ENCODE assay signal across 8 cellular contexts in genomic region chr3:46883252-46884185, GRCh38. TPM values are rescaled to one million over a fixed set of nuclear protein-coding genes. Genes with fewer than 3 reads are reported as not detected.
DNase-seq lines count a peak whose midpoint lies in the region; ATAC-seq and TF ChIP-seq lines count a peak whose summit lies in the region.

No MANE protein-coding gene starts in this region.

- peak overlapping the region; percentile 73 for H3K4me3 Mint-ChIP-seq in memory B cell

- DNase-seq in AG04449 (ENCODE audit: low read depth, low spot score) = no peak
- DNase-seq in HEK293T (ENCODE audit: extremely low spot score) = peak; percentile 63
- DNase-seq in choroid plexus epithelial cell (ENCODE audit: low read depth) = peak; percentile 34
- DNase-seq in memory B cell (ENCODE audit: low spot score in 2 of 2) = no peak
- no peak for DNase-seq in NCI-H2107 treated with DMSO at 0.1 percent for 48 hours (lab: John Stamatoyannopoulos, UW; ENCODE audit: unreplicated experiment)
- DNase-seq in NCI-H1436 treated with DMSO at 0.1 percent for 48 hours (lab: John Stamatoyannopoulos, UW) = no peak
- no peak for DNase-seq in SK-N-DZ (ENCODE audit: low spot score)

- TF ChIP-seq CTCF in AG04449 (IDR thresholded peaks at IDR 0.05; ENCODE audit: insufficient read depth, low read length, missing control alignments) (no peak), choroid plexus epithelial cell (conservative IDR thresholded peaks at IDR 0.05; ENCODE audit: low read depth, low read length) (no peak)

- POLR2A ChIA-PET in AG04449 (lab: Yijun Ruan, JAX) = no interaction called here
- POLR2A ChIA-PET in HEK293T (lab: Yijun Ruan, JAX) = interaction anchor here (1.4 kb wide), 1 partner anchor 497 kb away, joined by 4 read pairs; the partner anchor contains the start of gene PTPN23

- H3K4me1 Mint-ChIP-seq in memory B cell = peaks cover 6% of the 10 kb centered on the region

- CTCF ChIA-PET in AG04449 (lab: Yijun Ruan, JAX) = interaction anchor here (0.8 to 5.0 kb wide), 8 partner anchors 12 to 176 kb away, joined by 3 to 28 read pairs (median 6); no protein-coding TSS in a partner anchor
- CTCF ChIA-PET in HEK293T (lab: Yijun Ruan, JAX) = interaction anchor here (1.0 to 2.7 kb wide), 2 partner anchors 12 to 32 kb away, joined by 5 to 11 read pairs; no protein-coding TSS in a partner anchor

- H3K36me3 Mint-ChIP-seq in memory B cell = no peaks in the 10 kb centered on the region

- H3K27me3 Mint-ChIP-seq in memory B cell = peaks cover 31% of the 10 kb centered on the region

- peak; percentile 58 for ATAC-seq in memory B cell (ENCODE audit: low read depth)
- no peak for ATAC-seq in HG03196 (IDR thresholded peaks at IDR 0.05; ENCODE audit: unreplicated experiment)

- H3K4me3 ChIP-seq in AG04449 (ENCODE audit: low read depth, low read length) = peak overlapping the region; percentile 44
- H3K4me3 ChIP-seq in choroid plexus epithelial cell (ENCODE audit: low read depth, low read length) = peak overlapping the region; percentile 14

- no peaks in the 10 kb centered on the region for H3K9me3 Mint-ChIP-seq in memory B cell

- H3K27ac Mint-ChIP-seq in memory B cell = no peak overlapping the region

TF ChIP-seq in HEK293T, 16 proteins besides CTCF, POLR2A, EP300 and RAD21:
- TF ChIP-seq BHLHE40 (IDR thresholded peaks at IDR 0.05; ENCODE audit: borderline replicate concordance) (no peak), ARNT (IDR thresholded peaks at IDR 0.05) (no peak), FOXA1 (IDR thresholded peaks at IDR 0.05) (no peak), ELF4 (IDR thresholded peaks at IDR 0.05) (no peak), LEF1 (IDR thresholded peaks at IDR 0.05; ENCODE audit: borderline replicate concordance) (no peak), TARDBP (IDR thresholded peaks at IDR 0.05) (no peak), SP1 (IDR thresholded peaks at IDR 0.05) (no peak), SUZ12 (IDR thresholded peaks at IDR 0.05) (no peak), FOXK2 (IDR thresholded peaks at IDR 0.05) (no peak), NFRKB (IDR thresholded peaks at IDR 0.05) (no peak), ZNF384 (IDR thresholded peaks at IDR 0.05) (no peak), CTBP1 (IDR thresholded peaks at IDR 0.05; ENCODE audit: borderline replicate concordance) (no peak), HDGF (IDR thresholded peaks at IDR 0.05; ENCODE audit: borderline replicate concordance) (no peak)

RNA-seq across cellular contexts. Expression of gene PTH1R, which starts 6.0 kb away (rescaled TPM):
- 0.43 and 0.46 TPM in 2 replicates for polyA plus RNA-seq in SK-N-DZ (2014; cell fraction: cytosol; rRNA removed)
- polyA plus RNA-seq in SK-N-DZ (2014; cell fraction: nucleus; rRNA removed) = 1.3 and 2.0 TPM in 2 replicates

RNA-seq across cellular contexts. Expression of gene MYL3, which starts 20.3 kb away (rescaled TPM):
- polyA plus RNA-seq in SK-N-DZ (2014; cell fraction: cytosol; rRNA removed) = not detected in 2 replicates
- polyA plus RNA-seq in SK-N-DZ (2014; cell fraction: nucleus; rRNA removed) = not detected in 2 replicates

Comparison
In these comparisons a context has a peak if more than half of its experiments do, and no peak if none do; other contexts are left out.
1. DNase-seq: peak in HEK293T (single experiment) and choroid plexus epithelial cell (single experiment); none in AG04449 (single experiment), memory B cell (0 of 2), NCI-H2107 treated with DMSO at 0.1 percent for 48 hours (single experiment), NCI-H1436 treated with DMSO at 0.1 percent for 48 hours (single experiment) and SK-N-DZ (single experiment).